ENCODE assay signal across 13 cellular contexts in the genomic region with DNA sequence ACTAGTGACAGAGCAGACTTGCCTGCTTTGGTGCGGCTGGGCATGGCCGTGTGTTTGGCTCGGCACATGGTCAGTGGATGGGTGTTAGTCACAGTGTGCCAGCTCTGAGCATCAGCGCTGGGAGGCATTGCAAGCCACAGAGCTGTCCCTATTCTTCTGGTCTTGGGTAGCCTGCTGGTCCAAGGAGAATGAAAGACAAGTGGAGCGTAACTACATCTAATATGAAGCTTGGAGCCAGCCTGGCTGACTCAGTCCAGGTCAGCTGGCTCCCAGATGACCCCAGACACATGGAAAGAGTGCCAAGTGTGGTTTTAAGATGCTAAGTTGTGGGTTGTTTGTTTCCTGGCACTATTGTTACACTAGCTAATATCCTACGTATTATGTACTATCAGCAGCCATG.
"Had no signal": no experiment of that assay in that cellular context is flagged by ENCODE, and none has a peak within 500 bp of the region (broad histone marks: within the 10 kb centered on the region; RNA-seq: fewer than 3 reads in every experiment).

No MANE protein-coding gene starts in this region.

- H3K27ac Mint-ChIP-seq: activated naive CD4-positive, alpha-beta T cell treated with anti-CD3 and anti-CD28 coated beads for 36 hours; activated T-helper 17 cell treated with anti-CD3 and anti-CD28 coated beads, Interleukin-2, amount 50 U/mL, for 72 hours; naive B cell; T-helper 1 cell treated with Interleukin-12 subunit alpha and Interleukin-12 subunit beta and Interleukin-4 antibody, amounts not matched to agents 30 μg/mL and 1 μg/mL, for 36 hours had no signal

- H3K27me3 ChIP-seq: adrenal gland, neutrophil, transverse colon had no signal

- H3K4me1 ChIP-seq: adrenal gland, transverse colon had no signal

- H3K4me3 Mint-ChIP-seq: activated naive CD4-positive, alpha-beta T cell treated with anti-CD3 and anti-CD28 coated beads for 36 hours; activated T-helper 17 cell treated with anti-CD3 and anti-CD28 coated beads, Interleukin-2, amount 50 U/mL, for 72 hours; naive B cell; T-helper 1 cell treated with Interleukin-12 subunit alpha and Interleukin-12 subunit beta and Interleukin-4 antibody, amounts not matched to agents 30 μg/mL and 1 μg/mL, for 36 hours had no signal

- H3K4me3 ChIP-seq: adrenal gland, dorsolateral prefrontal cortex, transverse colon had no signal

- H3K36me3 ChIP-seq: adrenal gland, neutrophil, transverse colon had no signal

- H3K36me3 Mint-ChIP-seq: naive B cell had no signal

- H3K27ac ChIP-seq: adrenal gland, dorsolateral prefrontal cortex, neutrophil, transverse colon had no signal

- H3K27me3 Mint-ChIP-seq: activated T-helper 17 cell treated with anti-CD3 and anti-CD28 coated beads, Interleukin-2, amount 50 U/mL, for 72 hours; naive B cell had no signal

- H3K4me1 Mint-ChIP-seq: activated T-helper 17 cell treated with anti-CD3 and anti-CD28 coated beads, Interleukin-2, amount 50 U/mL, for 72 hours; naive B cell had no signal

- DNase-seq: activated CD4-positive, alpha-beta T cell treated with anti-CD3 and anti-CD28 coated beads for 48 hours; activated naive CD4-positive, alpha-beta T cell treated with anti-CD3 and anti-CD28 coated beads for 36 hours; adrenal gland; islet precursor cell; naive B cell; stimulated activated CD4-positive, alpha-beta T cell treated with anti-CD3 and anti-CD28 coated beads, Interleukin-2, amount 100 ng/mL, for 24 hours; stimulated activated naive CD4-positive, alpha-beta T cell; transverse colon had no signal

- H3K9me3 ChIP-seq: adrenal gland, neutrophil, transverse colon had no signal

- ATAC-seq: activated T-helper 17 cell treated with anti-CD3 and anti-CD28 coated beads, Interleukin-2, amount 50 U/mL, for 72 hours; esophagus mucosa had no signal
